Comparison of ENCODE assay signal across 17 cellular contexts in the genomic region with DNA sequence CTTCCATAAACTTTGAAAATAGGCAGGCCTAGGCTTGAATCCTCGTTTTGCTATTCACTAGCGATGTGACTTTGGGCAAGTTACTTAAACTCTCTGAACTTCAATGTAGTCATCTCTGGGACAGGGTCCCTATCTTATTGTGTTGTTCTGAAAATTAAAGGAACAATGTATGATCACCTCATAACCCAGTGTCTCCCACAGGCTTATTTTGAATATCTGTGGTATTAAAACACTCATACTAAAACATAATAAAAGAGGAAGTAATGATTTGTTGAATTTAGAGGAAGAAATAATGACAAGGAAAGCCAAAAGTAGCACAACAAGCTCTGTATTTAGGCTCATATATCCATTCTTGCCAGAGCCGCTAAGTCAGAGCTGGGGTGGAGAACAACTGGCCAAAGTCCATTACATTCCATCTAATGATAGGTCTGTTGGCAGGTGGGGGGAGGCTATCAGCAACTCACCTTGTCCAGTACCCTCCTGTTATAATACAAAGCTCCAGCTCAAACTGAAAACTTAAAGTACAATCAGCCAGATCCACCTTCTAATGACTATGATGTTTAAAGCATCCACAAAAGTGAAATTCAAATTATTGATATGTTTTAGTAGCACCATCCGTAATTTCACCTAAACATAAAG.
DNase-seq lines count a peak whose midpoint lies in the region; ATAC-seq, FAIRE-seq and TF ChIP-seq lines count a peak whose summit lies in the region.
"Had no signal": no experiment of that assay in that cellular context is flagged by ENCODE, and none has a peak within 500 bp of the region (broad histone marks: within the 10 kb centered on the region; RNA-seq: fewer than 3 reads in every experiment).

No MANE protein-coding gene starts in this region.

- H3K27me3 ChIP-seq in HepG2 (ENCODE audit: control insufficient read depth in 1 of 2, insufficient read depth in 2 of 2, low read length in 2 of 2), result no peaks in the 10 kb centered on the region; a peak in 1 of 5 replicates
- H3K27me3 ChIP-seq in right lobe of liver, result no peaks in the 10 kb centered on the region
- H3K27me3 ChIP-seq in SU-DHL-6 (ENCODE audit: low read length), result no peaks in the 10 kb centered on the region

- POLR2A ChIA-PET in HepG2 (lab: Yijun Ruan, JAX), result no interaction called here

- intact Hi-C loops in HepG2 (cut with micrococcal nuclease; ENCODE audit: unreplicated experiment) (no loop called here), right lobe of liver (cut with DNase I) (no loop called here)

- no peak overlapping the region for H3K27ac Mint-ChIP-seq in stimulated activated effector memory CD8-positive, alpha-beta T cell treated with anti-CD3 and anti-CD28 coated beads, Interleukin-12 subunit alpha, Interleukin-12 subunit beta, amount 100 ng/mL, for 72 hours
- H3K27ac Mint-ChIP-seq: effector memory CD8-positive, alpha-beta T cell; IgD-negative memory B cell; T-cell had no signal

- H3K9me3 ChIP-seq in HepG2 (ENCODE audit: low read length), result no peaks in the 10 kb centered on the region
- no peaks in the 10 kb centered on the region for H3K9me3 ChIP-seq in right lobe of liver
- no peaks in the 10 kb centered on the region for H3K9me3 ChIP-seq in SU-DHL-6 (ENCODE audit: insufficient read depth, low read length)

- CTCF ChIA-PET in HepG2 (lab: Yijun Ruan, JAX; ENCODE audit: low intra/inter-chr PET ratio, low total read pairs), result no interaction called here

- no peaks in the 10 kb centered on the region for H3K9me3 Mint-ChIP-seq in stimulated activated effector memory CD8-positive, alpha-beta T cell treated with anti-CD3 and anti-CD28 coated beads, Interleukin-12 subunit alpha, Interleukin-12 subunit beta, amount 100 ng/mL, for 72 hours
- H3K9me3 Mint-ChIP-seq: effector memory CD8-positive, alpha-beta T cell; IgD-negative memory B cell; T-cell had no signal

- no peak overlapping the region for H3K4me2 ChIP-seq in HepG2 (ENCODE audit: low read depth, low read length)
- H3K4me2 ChIP-seq in SU-DHL-6 (ENCODE audit: low read depth, low read length, poor library complexity, severe bottlenecking), result peak overlapping the region; percentile 5

- H3K4me1 ChIP-seq in HepG2 (ENCODE audit: insufficient read depth, low read length) (peaks cover 17% of the 10 kb centered on the region), right lobe of liver (no peaks in the 10 kb centered on the region)

- ATAC-seq in HepG2 (peak; percentile 57), right lobe of liver (no peak), HG03175 (IDR thresholded peaks at IDR 0.05; ENCODE audit: unreplicated experiment) (peak; percentile 44), HG03280 (IDR thresholded peaks at IDR 0.05; ENCODE audit: unreplicated experiment) (no peak)
- no peak for ATAC-seq in stimulated activated effector memory CD8-positive, alpha-beta T cell treated with anti-CD3 and anti-CD28 coated beads, Interleukin-12 subunit alpha, Interleukin-12 subunit beta, amount 100 ng/mL, for 72 hours
- ATAC-seq: effector memory CD8-positive, alpha-beta T cell; T-cell had no signal

- no peak for TF ChIP-seq EP300 in HepG2 (IDR thresholded peaks at IDR 0.05; ENCODE audit: low read depth in 2 of 2, low read length in 2 of 2)
- TF ChIP-seq EP300 in HepG2 (CRISPR knock-in tag; IDR thresholded peaks at IDR 0.05; ENCODE audit: borderline replicate concordance), result no peak

- H3K27ac ChIP-seq in HepG2 (ENCODE audit: extremely low read length, insufficient read depth, low read length) (no peak overlapping the region), right lobe of liver (no peak overlapping the region), SU-DHL-6 (ENCODE audit: low read depth, low read length) (no peak overlapping the region)

- DNase-seq in HepG2 (ENCODE audit: low spot score), result peak; percentile 10
- no peak for DNase-seq in right lobe of liver
- DNase-seq in inferior parietal cortex (ENCODE audit: extremely low spot score), result no peak
- DNase-seq in stimulated activated effector memory CD8-positive, alpha-beta T cell treated with anti-CD3 and anti-CD28 coated beads, Interleukin-12 subunit alpha, Interleukin-12 subunit beta, amount 100 ng/mL, for 72 hours (ENCODE audit: low spot score in 2 of 2), result no peak
- DNase-seq in HCEC 1CT, result no peak
- DNase-seq: activated naive CD4-positive, alpha-beta T cell treated with anti-CD3 and anti-CD28 coated beads, Interleukin-2, amount 50 U/mL, for 16 hours; effector memory CD8-positive, alpha-beta T cell; GDM1; NCI-H1092; occipital lobe; OCI-M1; T-cell had no signal

- TF ChIP-seq POLR2A in HepG2 (IDR thresholded peaks at IDR 0.05; ENCODE audit: insufficient read depth in 1 of 2, low read depth in 2 of 2, low read length in 2 of 2), result no peak
- TF ChIP-seq POLR2A in right lobe of liver (IDR thresholded peaks at IDR 0.05), result no peak

- no peak overlapping the region for H2AFZ ChIP-seq in HepG2 (ENCODE audit: low read length)
- peak overlapping the region; percentile 10 for H2AFZ ChIP-seq in SU-DHL-6 (ENCODE audit: low read depth, low read length, severe bottlenecking)

- H4K20me1 ChIP-seq in HepG2 (ENCODE audit: insufficient read depth, low read length), result no peaks in the 10 kb centered on the region
- H4K20me1 ChIP-seq in SU-DHL-6 (ENCODE audit: low read depth, low read length), result no peaks in the 10 kb centered on the region

- H3K36me3 ChIP-seq in HepG2 (replicated peaks in 1 of 2; ENCODE audit: control insufficient read depth in 1 of 2, insufficient read depth in 2 of 2, low read length in 2 of 2) (no peaks in the 10 kb centered on the region), right lobe of liver (no peaks in the 10 kb centered on the region), SU-DHL-6 (ENCODE audit: low read length) (no peaks in the 10 kb centered on the region)

- WGBS in HepG2 (ENCODE audit: low lambda C conversion rate), result 34% methylated on average over 4 of the region's 4 CpGs
- WGBS in right lobe of liver (ENCODE audit: insufficient coverage, low coverage, low lambda C conversion rate, missing lambda C conversion rate), result 57% methylated on average over 4 of the region's 4 CpGs

- TF ChIP-seq CTCF in HepG2 (CRISPR knock-in tag; IDR thresholded peaks at IDR 0.05), result no peak
- no peak for TF ChIP-seq CTCF in right lobe of liver (IDR thresholded peaks at IDR 0.05)
- no peak for TF ChIP-seq CTCF in SU-DHL-6 (IDR thresholded peaks at IDR 0.05; ENCODE audit: insufficient read depth, low read length, poor library complexity, severe bottlenecking)

- no peaks in the 10 kb centered on the region for H3K36me3 Mint-ChIP-seq in stimulated activated effector memory CD8-positive, alpha-beta T cell treated with anti-CD3 and anti-CD28 coated beads, Interleukin-12 subunit alpha, Interleukin-12 subunit beta, amount 100 ng/mL, for 72 hours
- H3K36me3 Mint-ChIP-seq: T-cell had no signal

- H3K9ac ChIP-seq in HepG2 (ENCODE audit: insufficient read depth, low read depth, low read length), result no peak overlapping the region
- H3K9ac ChIP-seq in SU-DHL-6 (ENCODE audit: low read length), result no peak overlapping the region

- FAIRE-seq in HepG2 (lab: Jason Lieb, UNC), result no peak

- no peak for TF ChIP-seq RAD21 in HepG2 (CRISPR knock-in tag; IDR thresholded peaks at IDR 0.05)

- H3F3A ChIP-seq in SU-DHL-6 (ENCODE audit: insufficient read depth), result no peaks in the 10 kb centered on the region; the same call in 1 of the 2 replicates

- in situ Hi-C loops in HepG2 (cut with HindIII; ENCODE audit: extremely low pct_ligation_motif_present, low pct_unique_long_range_greater_than_20kb), result no loop called here

- no peak overlapping the region for H3K4me3 ChIP-seq in HepG2 (replicated peaks in 1 of 3; ENCODE audit: insufficient read depth in 1 of 3, low read depth in 2 of 3, low read length in 3 of 3)
- H3K4me3 ChIP-seq in right lobe of liver, result no peak overlapping the region
- no peak overlapping the region for H3K4me3 ChIP-seq in SU-DHL-6 (ENCODE audit: insufficient read depth, low read length, poor library complexity, severe bottlenecking)
- H3K4me3 ChIP-seq: skin epidermis had no signal

- H3K9me2 ChIP-seq in SU-DHL-6 (replicated peaks; ENCODE audit: insufficient read depth, low read length), result no peaks in the 10 kb centered on the region

- H3K79me2 ChIP-seq in HepG2 (ENCODE audit: insufficient read depth, low read length), result no peaks in the 10 kb centered on the region
- no peaks in the 10 kb centered on the region for H3K79me2 ChIP-seq in SU-DHL-6 (ENCODE audit: insufficient read depth, low read length)

- no peak overlapping the region for H3K4me3 Mint-ChIP-seq in stimulated activated effector memory CD8-positive, alpha-beta T cell treated with anti-CD3 and anti-CD28 coated beads, Interleukin-12 subunit alpha, Interleukin-12 subunit beta, amount 100 ng/mL, for 72 hours
- H3K4me3 Mint-ChIP-seq: effector memory CD8-positive, alpha-beta T cell; T-cell had no signal

- peaks cover 3% of the 10 kb centered on the region for H3K4me1 Mint-ChIP-seq in stimulated activated effector memory CD8-positive, alpha-beta T cell treated with anti-CD3 and anti-CD28 coated beads, Interleukin-12 subunit alpha, Interleukin-12 subunit beta, amount 100 ng/mL, for 72 hours
- H3K4me1 Mint-ChIP-seq: T-cell had no signal

- no TSS peak for BruUV-seq in HepG2 (replicated peaks; lab: Mats Ljungman, UMichigan)

TF ChIP-seq in HepG2, 621 proteins besides CTCF, POLR2A, EP300 and RAD21 (continues in another document):
- TF ChIP-seq ZNF562 (CRISPR knock-in tag; IDR thresholded peaks at IDR 0.05; ENCODE audit: borderline replicate concordance), result no peak
- no peak for TF ChIP-seq ZNF737 (CRISPR knock-in tag; IDR thresholded peaks at IDR 0.05; ENCODE audit: borderline replicate concordance)
- no peak for TF ChIP-seq ZNF251 (CRISPR knock-in tag; IDR thresholded peaks at IDR 0.05)
- TF ChIP-seq ZFP91 (CRISPR knock-in tag; IDR thresholded peaks at IDR 0.05; ENCODE audit: borderline replicate concordance), result no peak
- no peak for TF ChIP-seq KDM5B (CRISPR knock-in tag; IDR thresholded peaks at IDR 0.05; ENCODE audit: borderline replicate concordance)
- no peak for TF ChIP-seq ZNF746 (CRISPR knock-in tag; IDR thresholded peaks at IDR 0.05)
- no peak for TF ChIP-seq SALL2 (CRISPR knock-in tag; IDR thresholded peaks at IDR 0.05)
- TF ChIP-seq TCF7L2 (IDR thresholded peaks at IDR 0.05; ENCODE audit: low read depth, low read length), result no peak
- no peak for TF ChIP-seq CHCHD3 (CRISPR knock-in tag; IDR thresholded peaks at IDR 0.05)
- no peak for TF ChIP-seq ZNF773 (CRISPR knock-in tag; IDR thresholded peaks at IDR 0.05; ENCODE audit: borderline replicate concordance)

Comparison
In these comparisons a context has a peak if more than half of its experiments do, and no peak if none do; other contexts are left out.
1. ATAC-seq: peak in HepG2 (single experiment) and HG03175 (single experiment); none in right lobe of liver (0 of 4), HG03280 (single experiment) and stimulated activated effector memory CD8-positive, alpha-beta T cell treated with anti-CD3 and anti-CD28 coated beads, Interleukin-12 subunit alpha, Interleukin-12 subunit beta, amount 100 ng/mL, for 72 hours (single experiment).